8 cellular contexts compared by ENCODE assay signal in genomic region chr14:72907886-72908285, GRCh38. TPM values are rescaled to one million over a fixed set of nuclear protein-coding genes. Genes with fewer than 3 reads are reported as not detected.
DNase-seq lines count a peak whose midpoint lies in the region; ATAC-seq, FAIRE-seq and TF ChIP-seq lines count a peak whose summit lies in the region.
"Had no signal": no experiment of that assay in that cellular context is flagged by ENCODE, and none has a peak within 500 bp of the region (broad histone marks: within the 10 kb centered on the region; RNA-seq: fewer than 3 reads in every experiment).

No MANE protein-coding gene starts in this region.

- H3K9ac ChIP-seq in GM23248 (no peak overlapping the region), K562 (ENCODE audit: insufficient read depth in 1 of 2, low read depth in 2 of 2, low read length in 2 of 2) (peak overlapping the region in 1 of 2 experiments; percentile 65; a peak in 3 of 4 replicates), neural progenitor cell (no peak overlapping the region)

- H3K27me3 ChIP-seq in GM23248 (replicated peaks; ENCODE audit: insufficient read depth) (no peaks in the 10 kb centered on the region), K562 (ENCODE audit: control insufficient read depth in 2 of 2, insufficient read depth in 2 of 2, low read length in 2 of 2) (no peaks in the 10 kb centered on the region), neural progenitor cell (peaks cover 11% of the 10 kb centered on the region)
- H3K27me3 ChIP-seq in CD4-positive, alpha-beta memory T cell (ENCODE audit: insufficient read depth, low read length) = no peaks in the 10 kb centered on the region

- H3K36me3 ChIP-seq in GM23248 (ENCODE audit: low read depth) = no peaks in the 10 kb centered on the region
- H3K36me3 ChIP-seq in K562 (ENCODE audit: control insufficient read depth, insufficient read depth, low read length) = no peaks in the 10 kb centered on the region
- no peaks in the 10 kb centered on the region for H3K36me3 ChIP-seq in neural progenitor cell
- no peaks in the 10 kb centered on the region for H3K36me3 ChIP-seq in CD4-positive, alpha-beta memory T cell (ENCODE audit: insufficient read depth, low read length)

- POLR2A ChIA-PET in K562 (lab: Yijun Ruan, JAX) = interaction anchor here (0.6 to 1.4 kb wide), 6 partner anchors 14 to 392 kb away, joined by 3 to 11 read pairs (median 4); partner anchors contain the start of gene DPF3
- POLR2A ChIA-PET in CD4-positive, alpha-beta memory T cell (lab: Charles Lee; ENCODE audit: partially characterized antibody) = no interaction called here

- no peaks in the 10 kb centered on the region for H3K9me3 ChIP-seq in GM23248 (ENCODE audit: low read depth)
- H3K9me3 ChIP-seq in K562 (replicated peaks; ENCODE audit: control insufficient read depth, insufficient read depth, low read depth, low read length) = no peaks in the 10 kb centered on the region
- H3K9me3 ChIP-seq in neural progenitor cell (ENCODE audit: low read depth) = no peaks in the 10 kb centered on the region
- H3K9me3 ChIP-seq in CD4-positive, alpha-beta memory T cell (ENCODE audit: control insufficient read depth in 1 of 2, low read length in 2 of 2) = no peaks in the 10 kb centered on the region

- FAIRE-seq in K562 (lab: Jason Lieb, UNC) = no peak

- peak; percentile 63; the same call in 1 of the 2 replicates for TF ChIP-seq EP300 in Ishikawa (IDR thresholded peaks at IDR 0.05; ENCODE audit: borderline replicate concordance)
- TF ChIP-seq EP300 in K562 (IDR thresholded peaks at IDR 0.05; ENCODE audit: low read length) = no peak

- peaks cover 4% of the 10 kb centered on the region for H3K27me3 Mint-ChIP-seq in neural progenitor cell (ENCODE audit: insufficient read depth, low read depth)
- H3K27me3 Mint-ChIP-seq in CD4-positive, alpha-beta memory T cell = peaks cover 0 to 8% of the 10 kb centered on the region in 2 donors

- H4K20me1 ChIP-seq in GM23248 (ENCODE audit: insufficient read depth) (no peaks in the 10 kb centered on the region), K562 (replicated peaks; ENCODE audit: control insufficient read depth, insufficient read depth, low read length) (no peaks in the 10 kb centered on the region), neural progenitor cell (ENCODE audit: low read depth) (no peaks in the 10 kb centered on the region)

- 8 to 11% methylated on average over 5 of the region's 5 CpGs for WGBS in GM23248 (ENCODE audit: low coverage in 1 of 2, low lambda C conversion rate in 2 of 2, missing lambda C conversion rate in 2 of 2), 2 experiments
- 2% methylated on average over 4 of the region's 5 CpGs for WGBS in K562 (ENCODE audit: insufficient coverage, low coverage, missing lambda C conversion rate)

- TF ChIP-seq CTCF in K562 (IDR thresholded peaks at IDR 0.05 in 2 of 3, conservative IDR thresholded peaks at IDR 0.05 in 1 of 3; ENCODE audit: insufficient read depth in 2 of 3, low read depth in 1 of 3, low read length in 3 of 3) (no peak), neural progenitor cell (IDR thresholded peaks at IDR 0.05) (no peak)

- peak overlapping the region; percentile 42; the same call in 1 of the 2 replicates for H3K27ac ChIP-seq in GM23248
- peak overlapping the region; percentile 92 for H3K27ac ChIP-seq in K562 (ENCODE audit: extremely low read depth, low read depth, low read length)
- H3K27ac ChIP-seq in neural progenitor cell = no peak overlapping the region
- H3K27ac ChIP-seq in CD4-positive, alpha-beta memory T cell (ENCODE audit: low read depth, low read length) = no peak overlapping the region

- no peaks in the 10 kb centered on the region for H3K9me1 ChIP-seq in K562 (ENCODE audit: control insufficient read depth, insufficient read depth, low read length)

- peak; percentile 81 for DNase-seq in GM23248
- peak; percentile 52 to 71 (median 58) for DNase-seq in K562 (ENCODE audit: extremely low read depth in 1 of 4, low spot score in 3 of 4)
- no peak for DNase-seq in neural progenitor cell (ENCODE audit: low spot score)
- DNase-seq in G401 (ENCODE audit: low spot score) = no peak
- DNase-seq in DMS79 treated with DMSO at 0.1 percent for 48 hours (lab: John Stamatoyannopoulos, UW) = no peak
- no peak for DNase-seq in CD4-positive, alpha-beta memory T cell
- DNase-seq: activated CD4-positive, alpha-beta T cell treated with anti-CD3 and anti-CD28 coated beads, Interleukin-2, amount 50 U/mL, for 1 hour had no signal

- H3K4me2 ChIP-seq in GM23248 (ENCODE audit: unreplicated experiment) (peak overlapping the region; percentile 50), K562 (ENCODE audit: insufficient read depth, low read length) (peak overlapping the region; percentile 53), neural progenitor cell (peak overlapping the region; percentile 1)

- H3K9me3 Mint-ChIP-seq in neural progenitor cell = no peaks in the 10 kb centered on the region
- no peaks in the 10 kb centered on the region for H3K9me3 Mint-ChIP-seq in CD4-positive, alpha-beta memory T cell

- TF ChIP-seq POLR2A in K562 (conservative IDR thresholded peaks at IDR 0.05) = peak; percentile 65

- CTCF ChIA-PET in K562 (lab: Yijun Ruan, JAX; ENCODE audit: low intra/inter-chr PET ratio) = interaction anchor here (0.6 kb wide), 1 partner anchor 265 kb away, joined by 3 read pairs; no protein-coding TSS in a partner anchor
- CTCF ChIA-PET in CD4-positive, alpha-beta memory T cell (lab: Charles Lee; ENCODE audit: partially characterized antibody) = interaction anchor here (1.8 to 3.1 kb wide), 3 partner anchors 41 to 393 kb away, joined by 4 to 38 read pairs (median 8); no protein-coding TSS in a partner anchor

- H3K4me3 Mint-ChIP-seq in neural progenitor cell = no peak overlapping the region
- H3K4me3 Mint-ChIP-seq in CD4-positive, alpha-beta memory T cell = no peak overlapping the region

- peak overlapping the region; percentile 1; the same call in 1 of the 2 replicates for H2AFZ ChIP-seq in GM23248
- peak overlapping the region; percentile 82 for H2AFZ ChIP-seq in K562 (ENCODE audit: low read depth, low read length)
- no peak overlapping the region for H2AFZ ChIP-seq in neural progenitor cell (replicated peaks)

- intact Hi-C loops in K562 (cut with micrococcal nuclease) = loop anchor here (10.0 kb wide), 1 partner anchor 173 kb away; no protein-coding TSS in a partner anchor
- intact Hi-C loops in CD4-positive, alpha-beta memory T cell (cut with micrococcal nuclease) = no loop called here

- H3K4me1 ChIP-seq in GM23248 (ENCODE audit: insufficient read depth) (peaks cover 60% of the 10 kb centered on the region), K562 (replicated peaks in 1 of 2; ENCODE audit: control insufficient read depth in 2 of 2, insufficient read depth in 2 of 2, low read length in 2 of 2) (peaks cover 9 to 26% of the 10 kb centered on the region in 2 experiments), neural progenitor cell (peaks cover 7% of the 10 kb centered on the region)
- H3K4me1 ChIP-seq in CD4-positive, alpha-beta memory T cell (ENCODE audit: insufficient read depth, low read length) = no peaks in the 10 kb centered on the region

- in situ Hi-C loops in GM23248 (cut with MboI) (no loop called here), K562 (cut with MboI) (loop anchor here (5.0 kb wide), 1 partner anchor 396 kb away; no protein-coding TSS in a partner anchor), G401 (cut with HindIII; ENCODE audit: low sequenced_read_pairs) (no loop called here)

- H3K27ac Mint-ChIP-seq in neural progenitor cell = no peak overlapping the region
- no peak overlapping the region for H3K27ac Mint-ChIP-seq in CD4-positive, alpha-beta memory T cell

- H3F3A ChIP-seq in GM23248 (ENCODE audit: insufficient read depth) (peaks cover 56% of the 10 kb centered on the region), neural progenitor cell (ENCODE audit: low read depth) (no peaks in the 10 kb centered on the region)

- peak; percentile 82 for ATAC-seq in K562

- H3K4me1 Mint-ChIP-seq in neural progenitor cell = peaks cover 10% of the 10 kb centered on the region
- peaks cover 0 to 6% (median 3%) of the 10 kb centered on the region in 4 donors for H3K4me1 Mint-ChIP-seq in CD4-positive, alpha-beta memory T cell

- H3K79me2 ChIP-seq in GM23248 (ENCODE audit: insufficient read depth) (no peaks in the 10 kb centered on the region), K562 (ENCODE audit: control insufficient read depth, insufficient read depth, low read length) (no peaks in the 10 kb centered on the region), neural progenitor cell (ENCODE audit: low read depth) (no peaks in the 10 kb centered on the region)

- H3K4me3 ChIP-seq in GM23248 (no peak overlapping the region), K562 (peak overlapping the region; percentile 11; the same call in 1 of the 2 replicates), neural progenitor cell (no peak overlapping the region)
- no peak overlapping the region for H3K4me3 ChIP-seq in CD4-positive, alpha-beta memory T cell (ENCODE audit: low read length in 2 of 2)

- TF ChIP-seq RAD21 in Ishikawa (IDR thresholded peaks at IDR 0.05; ENCODE audit: low read depth) (no peak), K562 (CRISPR knock-in tag; conservative IDR thresholded peaks at IDR 0.05 in 1 of 2, IDR thresholded peaks at IDR 0.05 in 1 of 2) (no peak)

- BruUV-seq in K562 (replicated peaks; lab: Mats Ljungman, UMichigan) = TSS peak; percentile 95

- no peaks in the 10 kb centered on the region for H3K9me2 ChIP-seq in GM23248 (ENCODE audit: insufficient read depth)

- H3K36me3 Mint-ChIP-seq in neural progenitor cell = no peaks in the 10 kb centered on the region
- H3K36me3 Mint-ChIP-seq in CD4-positive, alpha-beta memory T cell = no peaks in the 10 kb centered on the region

RNA-seq across cellular contexts. Expression of gene DPF3, which starts 14.0 kb away (rescaled TPM):
- total RNA-seq in GM23248 (2014; rRNA removed; shearing (Covaris generic)) = 7.9 and 13.4 TPM in 2 replicates
- polyA plus RNA-seq in GM23248 (2016; fragmentation: Nextera tagmentation; extraction: Ambion mirVana) = 6.8 and 7.7 TPM in 2 replicates
- 6.6 TPM in 2 replicates for total RNA-seq in K562 (2011; cell fraction: chromatin; rRNA removed; ENCODE audit: low replicate concordance)
- 4.2 and 4.7 TPM in 2 replicates for total RNA-seq in K562 (2011; cell fraction: nucleolus; rRNA removed)
- total RNA-seq in K562 (2011; cell fraction: nucleoplasm; rRNA removed) = 3.7 and 5.2 TPM in 2 replicates
- 1.0 and 4.9 TPM in 2 replicates for total RNA-seq in K562 (2014; rRNA removed)
- total RNA-seq in K562 (2014; rRNA removed; fragmentation: Illumina TruSeq; extraction: Trizol) = 0.64 and 1.2 TPM in 2 replicates
- total RNA-seq in K562 (2015; rRNA removed; fragmentation: Illumina TruSeq; extraction: Trizol) = 1.3 and 2.1 TPM in 2 replicates
- total RNA-seq in K562 (2021) = 1.1 and 1.7 TPM in 2 replicates
- polyA plus RNA-seq in K562 (2011; rRNA removed) = 0.64 and 0.78 TPM in 2 replicates
- polyA plus RNA-seq in K562 (2011; cell fraction: cytosol; rRNA removed) = 0.37 and 0.38 TPM in 2 replicates
- 2.2 and 3.4 TPM in 2 replicates for polyA plus RNA-seq in K562 (2011; cell fraction: nucleus; rRNA removed)
- polyA plus RNA-seq in K562 (2012) = 1.0 and 1.3 TPM in 2 replicates
- 1.0 and 1.1 TPM in 2 replicates for polyA plus RNA-seq in K562 (2014; fragmentation: Illumina TruSeq; extraction: Trizol)
- under 1 TPM; 0.21 to 0.25 TPM for polyA plus RNA-seq in K562 (2014; fragmentation: Nextera tagmentation; extraction: Ambion mirVana)
- 1.4 and 1.8 TPM in 2 replicates for polyA plus RNA-seq in K562 (2014; rRNA removed)
- 0.63 and 1.9 TPM in 2 replicates for polyA minus RNA-seq in K562 (2011; rRNA and poly(A)+ RNA removed)
- not detected in 2 replicates for polyA minus RNA-seq in K562 (2011; cell fraction: cytosol; rRNA and poly(A)+ RNA removed)
- 3.1 and 3.9 TPM in 2 replicates for polyA minus RNA-seq in K562 (2011; cell fraction: nucleus; rRNA and poly(A)+ RNA removed)
- not detected in 2 replicates for total RNA-seq in neural progenitor cell (ENCODE audit: low replicate concordance)
- total RNA-seq in G401 (2014; rRNA removed; shearing (Covaris generic)) = not detected in 2 replicates
- total RNA-seq in CD4-positive, alpha-beta memory T cell = under 1 TPM in 1 of 2 experiments, not detected in 1; 0.35 TPM
- under 1 TPM in 1 of 2 donors, not detected in 1; 0.25 TPM for polyA plus RNA-seq in CD4-positive, alpha-beta memory T cell

RNA-seq across cellular contexts. Expression of gene DCAF4, which starts 18.4 kb away (rescaled TPM):
- 20.4 and 21.9 TPM in 2 replicates for total RNA-seq in GM23248 (2014; rRNA removed; shearing (Covaris generic))
- polyA plus RNA-seq in GM23248 (2016; fragmentation: Nextera tagmentation; extraction: Ambion mirVana) (17.1 and 17.7 TPM in 2 replicates), K562 (2011; rRNA removed) (26.9 and 31.8 TPM in 2 replicates), K562 (2014; fragmentation: Illumina TruSeq; extraction: Trizol) (40.3 and 49.2 TPM in 2 replicates), K562 (2014; fragmentation: Nextera tagmentation; extraction: Ambion mirVana) (1 to 10 TPM; 2.7 to 3.8 TPM), K562 (2014; rRNA removed) (27.9 and 34.6 TPM in 2 replicates)
- 103 and 169 TPM in 2 replicates for total RNA-seq in K562 (2011; cell fraction: chromatin; rRNA removed; ENCODE audit: low replicate concordance)
- total RNA-seq in K562 (2011; cell fraction: nucleolus; rRNA removed) = 82.0 and 90.8 TPM in 2 replicates
- 65.7 and 81.0 TPM in 2 replicates for total RNA-seq in K562 (2011; cell fraction: nucleoplasm; rRNA removed)
- total RNA-seq in K562 (2014; rRNA removed) (21.4 and 31.3 TPM in 2 replicates), K562 (2014; rRNA removed; fragmentation: Illumina TruSeq; extraction: Trizol) (18.8 and 22.9 TPM in 2 replicates), K562 (2015; rRNA removed; fragmentation: Illumina TruSeq; extraction: Trizol) (19.6 and 20.4 TPM in 2 replicates), K562 (2021) (27.9 and 28.2 TPM in 2 replicates), neural progenitor cell (ENCODE audit: low replicate concordance) (3.7 and 7.2 TPM in 2 replicates)
- polyA plus RNA-seq in K562 (2011; cell fraction: cytosol; rRNA removed) = 19.4 and 29.3 TPM in 2 replicates
- 98.8 and 105 TPM in 2 replicates for polyA plus RNA-seq in K562 (2011; cell fraction: nucleus; rRNA removed)
- 13.8 and 14.5 TPM in 2 replicates for polyA plus RNA-seq in K562 (2012)
- 28.0 and 31.0 TPM in 2 replicates for polyA minus RNA-seq in K562 (2011; rRNA and poly(A)+ RNA removed)
- 6.0 and 10.9 TPM in 2 replicates for polyA minus RNA-seq in K562 (2011; cell fraction: cytosol; rRNA and poly(A)+ RNA removed)
- 34.7 and 41.1 TPM in 2 replicates for polyA minus RNA-seq in K562 (2011; cell fraction: nucleus; rRNA and poly(A)+ RNA removed)
- total RNA-seq in G401 (2014; rRNA removed; shearing (Covaris generic)) = 17.0 and 24.8 TPM in 2 replicates
- total RNA-seq in CD4-positive, alpha-beta memory T cell = 10 to 100 TPM; 25.2 to 26.9 TPM
- polyA plus RNA-seq in CD4-positive, alpha-beta memory T cell = 10 to 100 TPM in 1 of 2 donors, 1 to 10 TPM in 1; 7.2 to 10.2 TPM

Comparison
In these comparisons a context has a peak if more than half of its experiments do, and no peak if none do; other contexts are left out.
1. DNase-seq: peak in GM23248 (single experiment) and K562 (4 of 4); none in neural progenitor cell (single experiment), G401 (single experiment), DMS79 treated with DMSO at 0.1 percent for 48 hours (single experiment) and CD4-positive, alpha-beta memory T cell (0 of 5).
2. H3K27ac ChIP-seq: peak in GM23248 (single experiment) and K562 (single experiment); none in neural progenitor cell (single experiment) and CD4-positive, alpha-beta memory T cell (single experiment).
3. H3K4me2 ChIP-seq: peak in every context shown above with its lines; median percentile 53 in K562; 50 in GM23248; 1 in neural progenitor cell.